Comparison of ENCODE assay signal across 2 cellular contexts in the genomic region with DNA sequence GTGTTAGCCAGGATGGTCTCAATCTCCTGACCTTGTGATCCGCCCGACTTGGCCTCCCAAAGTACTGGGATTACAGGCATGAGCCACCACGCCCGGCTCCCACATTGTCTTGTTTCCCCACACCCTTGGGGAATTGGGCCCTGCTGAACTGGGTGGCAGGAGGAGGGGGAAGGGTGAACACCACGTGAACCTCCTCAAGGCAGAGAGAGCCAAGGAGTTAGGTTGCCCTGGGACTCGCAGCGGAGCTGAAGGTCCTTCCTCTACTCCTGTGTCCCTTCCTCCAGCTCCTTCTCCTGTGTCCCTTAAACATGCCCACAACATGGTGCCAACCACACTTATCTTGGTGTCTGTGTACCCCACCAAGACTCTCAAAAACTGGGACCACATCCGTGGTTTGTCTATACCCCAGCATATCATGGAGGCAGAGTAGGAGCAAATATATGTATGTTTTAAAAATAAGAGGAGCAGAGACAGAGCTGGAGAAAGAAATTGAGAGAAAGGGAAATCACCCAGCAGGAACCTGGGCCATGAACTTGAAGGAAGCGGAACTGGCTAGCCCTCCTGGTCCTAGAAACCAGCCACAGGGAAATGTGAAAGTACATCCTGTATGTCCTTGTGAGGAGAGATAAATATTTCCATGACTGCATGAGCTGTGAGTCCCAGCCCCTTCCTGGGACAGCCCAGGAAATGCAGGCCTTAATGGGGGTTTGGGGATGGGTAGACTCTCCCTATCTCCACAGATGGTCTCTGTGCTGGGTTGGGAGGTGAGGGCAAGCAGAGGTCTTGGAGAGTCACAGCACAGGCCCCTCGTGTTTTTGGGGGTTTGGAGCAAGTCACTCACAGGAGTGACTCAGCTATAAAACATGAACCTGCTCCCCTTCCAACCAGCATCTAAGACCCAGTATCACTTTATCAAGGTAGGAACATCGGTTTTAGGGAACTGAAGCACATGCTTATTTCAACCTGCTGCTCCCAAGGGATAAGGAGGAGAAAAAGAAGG.
TF ChIP-seq lines count a peak whose summit lies in the region.

No MANE protein-coding gene starts in this region.

TF ChIP-seq in K562, 482 proteins besides CTCF, POLR2A, EP300 and RAD21 (continues in another document):
- TF ChIP-seq, protein P1, sequence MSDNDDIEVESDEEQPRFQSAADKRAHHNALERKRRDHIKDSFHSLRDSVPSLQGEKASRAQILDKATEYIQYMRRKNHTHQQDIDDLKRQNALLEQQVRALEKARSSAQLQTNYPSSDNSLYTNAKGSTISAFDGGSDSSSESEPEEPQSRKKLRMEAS (CRISPR knock-in tag; IDR thresholded peaks at IDR 0.05): peak; percentile 45; the same call in 1 of the 2 replicates
- TF ChIP-seq NR3C1 (CRISPR knock-in tag; IDR thresholded peaks at IDR 0.05) (no peak), KLF6 (CRISPR knock-in tag; IDR thresholded peaks at IDR 0.05; ENCODE audit: borderline replicate concordance) (no peak), DDX20 (tag; IDR thresholded peaks at IDR 0.05; ENCODE audit: low read depth) (0 out of 2 replicates have a peak, but pooled peaks have one; percentile 9), NCOA2 (IDR thresholded peaks at IDR 0.05; ENCODE audit: partially characterized antibody in 2 of 2) (no peak), FOXK1 (CRISPR knock-in tag; IDR thresholded peaks at IDR 0.05; ENCODE audit: borderline replicate concordance) (no peak), ZNF140 (CRISPR knock-in tag; IDR thresholded peaks at IDR 0.05) (no peak), JUNB (CRISPR knock-in tag; conservative IDR thresholded peaks at IDR 0.05) (no peak), CEBPG (CRISPR knock-in tag; IDR thresholded peaks at IDR 0.05) (no peak), CEBPG (tag; conservative IDR thresholded peaks at IDR 0.05 in 1 of 2, IDR thresholded peaks at IDR 0.05 in 1 of 2) (no peak), CHD2 (IDR thresholded peaks at IDR 0.05; ENCODE audit: low read depth, low read length) (no peak)
- TF ChIP-seq, protein P2, sequence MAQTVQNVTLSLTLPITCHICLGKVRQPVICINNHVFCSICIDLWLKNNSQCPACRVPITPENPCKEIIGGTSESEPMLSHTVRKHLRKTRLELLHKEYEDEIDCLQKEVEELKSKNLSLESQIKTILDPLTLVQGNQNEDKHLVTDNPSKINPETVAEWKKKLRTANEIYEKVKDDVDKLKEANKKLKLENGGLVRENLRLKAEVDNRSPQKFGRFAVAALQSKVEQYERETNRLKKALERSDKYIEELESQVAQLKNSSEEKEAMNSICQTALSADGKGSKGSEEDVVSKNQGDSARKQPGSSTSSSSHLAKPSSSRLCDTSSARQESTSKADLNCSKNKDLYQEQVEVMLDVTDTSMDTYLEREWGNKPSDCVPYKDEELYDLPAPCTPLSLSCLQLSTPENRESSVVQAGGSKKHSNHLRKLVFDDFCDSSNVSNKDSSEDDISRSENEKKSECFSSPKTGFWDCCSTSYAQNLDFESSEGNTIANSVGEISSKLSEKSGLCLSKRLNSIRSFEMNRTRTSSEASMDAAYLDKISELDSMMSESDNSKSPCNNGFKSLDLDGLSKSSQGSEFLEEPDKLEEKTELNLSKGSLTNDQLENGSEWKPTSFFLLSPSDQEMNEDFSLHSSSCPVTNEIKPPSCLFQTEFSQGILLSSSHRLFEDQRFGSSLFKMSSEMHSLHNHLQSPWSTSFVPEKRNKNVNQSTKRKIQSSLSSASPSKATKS (CRISPR knock-in tag; IDR thresholded peaks at IDR 0.05): no peak
- TF ChIP-seq, protein P3, sequence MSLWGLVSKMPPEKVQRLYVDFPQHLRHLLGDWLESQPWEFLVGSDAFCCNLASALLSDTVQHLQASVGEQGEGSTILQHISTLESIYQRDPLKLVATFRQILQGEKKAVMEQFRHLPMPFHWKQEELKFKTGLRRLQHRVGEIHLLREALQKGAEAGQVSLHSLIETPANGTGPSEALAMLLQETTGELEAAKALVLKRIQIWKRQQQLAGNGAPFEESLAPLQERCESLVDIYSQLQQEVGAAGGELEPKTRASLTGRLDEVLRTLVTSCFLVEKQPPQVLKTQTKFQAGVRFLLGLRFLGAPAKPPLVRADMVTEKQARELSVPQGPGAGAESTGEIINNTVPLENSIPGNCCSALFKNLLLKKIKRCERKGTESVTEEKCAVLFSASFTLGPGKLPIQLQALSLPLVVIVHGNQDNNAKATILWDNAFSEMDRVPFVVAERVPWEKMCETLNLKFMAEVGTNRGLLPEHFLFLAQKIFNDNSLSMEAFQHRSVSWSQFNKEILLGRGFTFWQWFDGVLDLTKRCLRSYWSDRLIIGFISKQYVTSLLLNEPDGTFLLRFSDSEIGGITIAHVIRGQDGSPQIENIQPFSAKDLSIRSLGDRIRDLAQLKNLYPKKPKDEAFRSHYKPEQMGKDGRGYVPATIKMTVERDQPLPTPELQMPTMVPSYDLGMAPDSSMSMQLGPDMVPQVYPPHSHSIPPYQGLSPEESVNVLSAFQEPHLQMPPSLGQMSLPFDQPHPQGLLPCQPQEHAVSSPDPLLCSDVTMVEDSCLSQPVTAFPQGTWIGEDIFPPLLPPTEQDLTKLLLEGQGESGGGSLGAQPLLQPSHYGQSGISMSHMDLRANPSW (CRISPR knock-in tag; IDR thresholded peaks at IDR 0.05): no peak
- TF ChIP-seq, protein P4, sequence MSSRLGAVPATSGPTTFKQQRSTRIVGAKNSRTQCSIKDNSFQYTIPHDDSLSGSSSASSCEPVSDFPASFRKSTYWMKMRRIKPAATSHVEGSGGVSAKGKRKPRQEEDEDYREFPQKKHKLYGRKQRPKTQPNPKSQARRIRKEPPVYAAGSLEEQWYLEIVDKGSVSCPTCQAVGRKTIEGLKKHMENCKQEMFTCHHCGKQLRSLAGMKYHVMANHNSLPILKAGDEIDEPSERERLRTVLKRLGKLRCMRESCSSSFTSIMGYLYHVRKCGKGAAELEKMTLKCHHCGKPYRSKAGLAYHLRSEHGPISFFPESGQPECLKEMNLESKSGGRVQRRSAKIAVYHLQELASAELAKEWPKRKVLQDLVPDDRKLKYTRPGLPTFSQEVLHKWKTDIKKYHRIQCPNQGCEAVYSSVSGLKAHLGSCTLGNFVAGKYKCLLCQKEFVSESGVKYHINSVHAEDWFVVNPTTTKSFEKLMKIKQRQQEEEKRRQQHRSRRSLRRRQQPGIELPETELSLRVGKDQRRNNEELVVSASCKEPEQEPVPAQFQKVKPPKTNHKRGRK (tag; IDR thresholded peaks at IDR 0.05): no peak
- TF ChIP-seq, protein P5, sequence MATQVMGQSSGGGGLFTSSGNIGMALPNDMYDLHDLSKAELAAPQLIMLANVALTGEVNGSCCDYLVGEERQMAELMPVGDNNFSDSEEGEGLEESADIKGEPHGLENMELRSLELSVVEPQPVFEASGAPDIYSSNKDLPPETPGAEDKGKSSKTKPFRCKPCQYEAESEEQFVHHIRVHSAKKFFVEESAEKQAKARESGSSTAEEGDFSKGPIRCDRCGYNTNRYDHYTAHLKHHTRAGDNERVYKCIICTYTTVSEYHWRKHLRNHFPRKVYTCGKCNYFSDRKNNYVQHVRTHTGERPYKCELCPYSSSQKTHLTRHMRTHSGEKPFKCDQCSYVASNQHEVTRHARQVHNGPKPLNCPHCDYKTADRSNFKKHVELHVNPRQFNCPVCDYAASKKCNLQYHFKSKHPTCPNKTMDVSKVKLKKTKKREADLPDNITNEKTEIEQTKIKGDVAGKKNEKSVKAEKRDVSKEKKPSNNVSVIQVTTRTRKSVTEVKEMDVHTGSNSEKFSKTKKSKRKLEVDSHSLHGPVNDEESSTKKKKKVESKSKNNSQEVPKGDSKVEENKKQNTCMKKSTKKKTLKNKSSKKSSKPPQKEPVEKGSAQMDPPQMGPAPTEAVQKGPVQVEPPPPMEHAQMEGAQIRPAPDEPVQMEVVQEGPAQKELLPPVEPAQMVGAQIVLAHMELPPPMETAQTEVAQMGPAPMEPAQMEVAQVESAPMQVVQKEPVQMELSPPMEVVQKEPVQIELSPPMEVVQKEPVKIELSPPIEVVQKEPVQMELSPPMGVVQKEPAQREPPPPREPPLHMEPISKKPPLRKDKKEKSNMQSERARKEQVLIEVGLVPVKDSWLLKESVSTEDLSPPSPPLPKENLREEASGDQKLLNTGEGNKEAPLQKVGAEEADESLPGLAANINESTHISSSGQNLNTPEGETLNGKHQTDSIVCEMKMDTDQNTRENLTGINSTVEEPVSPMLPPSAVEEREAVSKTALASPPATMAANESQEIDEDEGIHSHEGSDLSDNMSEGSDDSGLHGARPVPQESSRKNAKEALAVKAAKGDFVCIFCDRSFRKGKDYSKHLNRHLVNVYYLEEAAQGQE (CRISPR knock-in tag; IDR thresholded peaks at IDR 0.05; ENCODE audit: low read depth): no peak

TF ChIP-seq in HEK293T, 16 proteins besides CTCF, POLR2A, EP300 and RAD21:
- TF ChIP-seq FOXM1 (IDR thresholded peaks at IDR 0.05; ENCODE audit: borderline replicate concordance) (no peak), CTBP1 (IDR thresholded peaks at IDR 0.05; ENCODE audit: borderline replicate concordance) (no peak), L3MBTL2 (conservative IDR thresholded peaks at IDR 0.05) (no peak), FOXK2 (IDR thresholded peaks at IDR 0.05) (no peak), ARNT (IDR thresholded peaks at IDR 0.05) (no peak), TARDBP (IDR thresholded peaks at IDR 0.05) (no peak), ZNF384 (IDR thresholded peaks at IDR 0.05) (no peak), ELF4 (IDR thresholded peaks at IDR 0.05) (no peak), BHLHE40 (IDR thresholded peaks at IDR 0.05; ENCODE audit: borderline replicate concordance) (no peak), SP1 (IDR thresholded peaks at IDR 0.05) (no peak), LEF1 (IDR thresholded peaks at IDR 0.05; ENCODE audit: borderline replicate concordance) (no peak)
- TF ChIP-seq, protein P6, sequence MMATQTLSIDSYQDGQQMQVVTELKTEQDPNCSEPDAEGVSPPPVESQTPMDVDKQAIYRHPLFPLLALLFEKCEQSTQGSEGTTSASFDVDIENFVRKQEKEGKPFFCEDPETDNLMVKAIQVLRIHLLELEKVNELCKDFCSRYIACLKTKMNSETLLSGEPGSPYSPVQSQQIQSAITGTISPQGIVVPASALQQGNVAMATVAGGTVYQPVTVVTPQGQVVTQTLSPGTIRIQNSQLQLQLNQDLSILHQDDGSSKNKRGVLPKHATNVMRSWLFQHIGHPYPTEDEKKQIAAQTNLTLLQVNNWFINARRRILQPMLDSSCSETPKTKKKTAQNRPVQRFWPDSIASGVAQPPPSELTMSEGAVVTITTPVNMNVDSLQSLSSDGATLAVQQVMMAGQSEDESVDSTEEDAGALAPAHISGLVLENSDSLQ (IDR thresholded peaks at IDR 0.05): no peak
